Comparison of ENCODE assay signal across 1 cellular context in the genomic region with DNA sequence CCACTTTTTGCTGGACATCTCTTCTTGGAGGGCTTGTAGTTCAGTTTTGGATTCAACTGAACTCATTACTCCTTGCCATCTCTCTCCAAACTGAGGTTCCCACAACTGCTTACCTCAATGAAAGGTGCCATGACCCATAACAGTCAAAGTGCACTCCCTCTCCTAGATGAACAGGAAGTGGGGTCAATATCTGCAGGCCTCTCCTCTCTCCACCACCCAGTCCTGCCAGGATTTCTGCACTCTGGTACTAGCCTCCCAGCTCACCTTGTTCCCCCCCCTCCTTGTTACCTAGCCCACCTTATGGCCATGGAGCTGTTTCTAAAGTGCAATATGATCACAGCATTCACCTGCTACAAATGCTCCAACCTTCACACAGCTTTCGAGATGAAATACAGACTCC.
TF ChIP-seq lines count a peak whose summit lies in the region.

No MANE protein-coding gene starts in this region.

TF ChIP-seq in HEK293T, 16 proteins besides CTCF, POLR2A, EP300 and RAD21 (continued from another document):
- no peak for TF ChIP-seq NFRKB (IDR thresholded peaks at IDR 0.05)
- TF ChIP-seq ZNF384 (IDR thresholded peaks at IDR 0.05): no peak
- TF ChIP-seq HDGF (IDR thresholded peaks at IDR 0.05; ENCODE audit: borderline replicate concordance): no peak
- no peak for TF ChIP-seq SUZ12 (IDR thresholded peaks at IDR 0.05)
- no peak for TF ChIP-seq BHLHE40 (IDR thresholded peaks at IDR 0.05; ENCODE audit: borderline replicate concordance)
- no peak for TF ChIP-seq TARDBP (IDR thresholded peaks at IDR 0.05)
- TF ChIP-seq CTBP1 (IDR thresholded peaks at IDR 0.05; ENCODE audit: borderline replicate concordance): no peak
TF ChIP-seq in HEK293T: peak in this region for 0.
